8 cellular contexts compared by ENCODE assay signal in the genomic region with DNA sequence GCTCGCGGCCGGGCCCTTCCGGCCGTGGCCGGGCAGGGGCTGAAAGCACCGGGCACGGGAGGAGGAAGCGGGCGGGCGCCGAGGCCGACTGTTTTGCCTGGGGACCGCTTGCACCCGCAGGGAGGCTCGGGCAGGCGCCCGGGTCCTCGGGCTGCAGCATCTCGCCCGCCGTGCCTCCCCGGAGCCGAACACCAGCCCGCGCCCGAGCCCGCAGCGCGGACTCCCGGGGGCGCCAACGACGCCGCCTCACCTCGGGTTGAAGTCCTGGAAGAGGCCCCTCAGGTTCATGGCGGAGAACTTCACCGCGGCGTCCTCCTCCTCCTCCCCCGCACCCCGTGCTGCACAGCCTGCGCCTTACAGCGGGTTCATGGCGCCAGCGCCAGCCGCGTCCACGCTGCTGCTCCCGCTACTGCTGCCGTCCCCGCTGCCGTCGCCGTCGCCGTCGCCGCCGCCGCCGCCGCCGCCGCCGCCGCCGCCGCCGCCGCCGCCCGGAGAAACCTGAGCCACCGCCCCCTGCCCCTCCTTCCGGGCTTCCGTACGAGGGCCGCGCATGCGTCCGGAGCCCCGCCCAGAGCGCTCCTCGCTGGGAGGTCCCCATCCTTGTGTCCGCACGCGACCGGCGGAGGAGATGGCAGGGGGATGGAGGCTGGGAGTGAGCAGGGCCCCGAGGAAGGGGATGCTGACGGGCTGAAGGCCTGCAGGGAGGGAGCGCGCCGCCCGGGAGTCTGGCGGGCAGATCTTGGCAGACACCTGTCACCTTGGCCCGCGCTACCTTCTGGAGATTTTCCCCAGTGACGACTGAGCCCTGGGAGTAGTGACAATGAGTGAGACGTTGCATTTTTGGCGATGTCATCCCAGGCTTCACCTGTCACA. TPM values are rescaled to one million over a fixed set of nuclear protein-coding genes. Genes with fewer than 3 reads are reported as not detected.
A peak's percentile ranks its signal among the peaks of the same experiment; 100 is the strongest.
DNase-seq lines count a peak whose midpoint lies in the region; ATAC-seq and TF ChIP-seq lines count a peak whose summit lies in the region.

A gene (minus strand): TSS at position 500 of the 873 bp plus-strand sequence. CDS start 212 bp downstream, at position 288.

- ATAC-seq in DND-41 (ENCODE audit: insufficient read depth, low read depth) (peak; percentile 81), GM21717 (IDR thresholded peaks at IDR 0.05; ENCODE audit: unreplicated experiment) (peak; percentile 88), omental fat pad (ENCODE audit: low FRiP score) (peak; percentile 63)

- H3K36me3 ChIP-seq in DND-41 (ENCODE audit: insufficient read depth, low read length) (no peaks in the 10 kb centered on the region), SJCRH30 (no peaks in the 10 kb centered on the region)

- peak within 1 kb of the TSS; percentile 86 for H2AFZ ChIP-seq in DND-41 (ENCODE audit: low read depth, low read length)

- TF ChIP-seq CTCF in DND-41 (IDR thresholded peaks at IDR 0.05; ENCODE audit: borderline replicate concordance, extremely low read depth, low read length, poor library complexity, severe bottlenecking), result no peak
- no peak for TF ChIP-seq CTCF in omental fat pad (IDR thresholded peaks at IDR 0.05)

- DNase-seq in DND-41, result peak; percentile 75
- DNase-seq in KBM-7, result peak; percentile 82
- DNase-seq in SJCRH30, result peak; percentile 66 to 73
- DNase-seq in activated gamma-delta T cell treated with Interleukin-2 at 50 U/mL for 16 hours, result peak; percentile 66
- DNase-seq in germinal center (ENCODE audit: low spot score), result peak; percentile 74
- no peak for DNase-seq in omental fat pad (ENCODE audit: low spot score)

- peaks cover 7% of the 10 kb centered on the region; the same call in 1 of the 2 replicates for H4K20me1 ChIP-seq in DND-41 (ENCODE audit: insufficient read depth, low read length)

- peaks cover 30% of the 10 kb centered on the region for H3K79me2 ChIP-seq in DND-41 (ENCODE audit: insufficient read depth, low read length)

- peak within 1 kb of the TSS; percentile 90 for H3K4me2 ChIP-seq in DND-41 (ENCODE audit: insufficient read depth, low read length)

- H3K27me3 ChIP-seq in DND-41 (ENCODE audit: insufficient read depth, low read length, poor library complexity) (no peaks in the 10 kb centered on the region), SJCRH30 (no peaks in the 10 kb centered on the region)

- H3K27ac ChIP-seq in DND-41 (ENCODE audit: low read length), result peak within 1 kb of the TSS; percentile 57; the same call in 1 of the 2 replicates
- peak within 1 kb of the TSS; percentile 31; the same call in 1 of the 2 replicates for H3K27ac ChIP-seq in SJCRH30
- H3K27ac ChIP-seq in temporal lobe (ENCODE audit: low read depth, low read length), result no peak within 1 kb of the TSS

- H3K4me1 ChIP-seq in DND-41 (ENCODE audit: insufficient read depth, low read length), result peaks cover 27% of the 10 kb centered on the region
- H3K4me1 ChIP-seq in SJCRH30, result no peaks in the 10 kb centered on the region

- H3K9me3 ChIP-seq in DND-41 (ENCODE audit: insufficient read depth, low read length, severe bottlenecking) (no peaks in the 10 kb centered on the region), SJCRH30 (replicated peaks) (no peaks in the 10 kb centered on the region)

- H3K9ac ChIP-seq in DND-41 (ENCODE audit: low read depth, low read length), result peak within 1 kb of the TSS; percentile 65

- in situ Hi-C loops in KBM-7 (cut with MboI; ENCODE audit: low pct_unique_long_range_greater_than_20kb, low sequenced_read_pairs), result loop anchor here (25.0 kb wide), 1 partner anchor 119 kb away; a partner anchor contains a TSS

- H3K4me3 ChIP-seq in DND-41 (ENCODE audit: low read depth in 1 of 2, low read length in 2 of 2) (peak within 1 kb of the TSS; percentile 62 to 76), SJCRH30 (peak within 1 kb of the TSS; percentile 92)

RNA-seq across cellular contexts. Expression of the gene that starts here (rescaled TPM):
- 17.7 and 19.1 TPM in 2 replicates for total RNA-seq in SJCRH30 (2014; rRNA removed; shearing (Covaris generic))
- 10 to 100 TPM; 10.3 to 21.0 (median 16.3) TPM for total RNA-seq in omental fat pad
- 38.4 TPM for total RNA-seq in temporal lobe
